1 cellular context compared by ENCODE assay signal in genomic region chr6:36597775-36598174, GRCh38.
TF ChIP-seq lines count a peak whose summit lies in the region.

No MANE protein-coding gene starts in this region.

TF ChIP-seq in SK-N-SH, 30 proteins besides CTCF, POLR2A, EP300 and RAD21:
- TF ChIP-seq REST (IDR thresholded peaks at IDR 0.05; ENCODE audit: low read depth, low read length) (no peak), ELF1 (IDR thresholded peaks at IDR 0.05) (no peak), CHD2 (IDR thresholded peaks at IDR 0.05; ENCODE audit: low read length, partially characterized antibody) (no peak), GABPA (IDR thresholded peaks at IDR 0.05; ENCODE audit: low read depth) (no peak), FOXM1 (IDR thresholded peaks at IDR 0.05; ENCODE audit: low read depth) (no peak), ZBTB33 (IDR thresholded peaks at IDR 0.05; ENCODE audit: borderline replicate concordance, low read depth) (no peak), USF2 (IDR thresholded peaks at IDR 0.05; ENCODE audit: borderline replicate concordance, low read depth, low read length) (no peak), TCF12 (IDR thresholded peaks at IDR 0.05) (no peak), IRF3 (IDR thresholded peaks at IDR 0.05; ENCODE audit: low read depth, low read length) (no peak), JUND (IDR thresholded peaks at IDR 0.05) (no peak), RCOR1 (IDR thresholded peaks at IDR 0.05; ENCODE audit: low read length) (no peak), PBX3 (IDR thresholded peaks at IDR 0.05) (no peak), TAF1 (IDR thresholded peaks at IDR 0.05; ENCODE audit: borderline replicate concordance, low read depth, low read length) (no peak), FOSL2 (IDR thresholded peaks at IDR 0.05; ENCODE audit: borderline replicate concordance, low read depth) (no peak)
